25 cellular contexts compared by ENCODE assay signal in genomic region chr3:72244396-72244795, GRCh38.
"Had no signal": no experiment of that assay in that cellular context is flagged by ENCODE, and none has a peak within 500 bp of the region (broad histone marks: within the 10 kb centered on the region; RNA-seq: fewer than 3 reads in every experiment).

No MANE protein-coding gene starts in this region.

- H3K36me3 Mint-ChIP-seq: activated CD4-positive, alpha-beta memory T cell treated with anti-CD3 and anti-CD28 coated beads for 36 hours had no signal

- H3K4me1 Mint-ChIP-seq: activated CD4-positive, alpha-beta T cell treated with anti-CD3 and anti-CD28 coated beads, Interleukin-2, amount 10 ng/mL, durations not matched to agents 24 days and 14 days; activated T-helper 17 cell treated with anti-CD3 and anti-CD28 coated beads, Interleukin-2, amount 50 U/mL, for 72 hours had no signal

- H3K9me3 ChIP-seq: breast epithelium, gastrocnemius medialis, right lobe of liver, stomach, suprapubic skin, uterus had no signal

- H3K4me3 ChIP-seq: breast epithelium, gastrocnemius medialis, right lobe of liver, stomach, suprapubic skin, uterus had no signal

- H3K27me3 ChIP-seq: breast epithelium, gastrocnemius medialis, right lobe of liver, stomach, suprapubic skin, uterus had no signal

- H3K27me3 Mint-ChIP-seq: activated CD4-positive, alpha-beta memory T cell treated with anti-CD3 and anti-CD28 coated beads for 36 hours; activated T-helper 17 cell treated with anti-CD3 and anti-CD28 coated beads, Interleukin-2, amount 50 U/mL, for 72 hours had no signal

- H3K9me3 Mint-ChIP-seq: activated CD4-positive, alpha-beta memory T cell treated with anti-CD3 and anti-CD28 coated beads for 36 hours; activated T-cell treated with anti-CD3 and anti-CD28 coated beads, Interleukin-2, amount 50 U/mL, for 4 hours; activated T-helper 17 cell treated with anti-CD3 and anti-CD28 coated beads, Interleukin-2, amount 50 U/mL, for 72 hours; dendritic cell treated with granulocyte-macrophage colony-stimulating factor and Interleukin-4, amounts not matched to agents 40 ng/mL and 50 ng/mL, for 4 days; nephron had no signal

- H3K27ac ChIP-seq: breast epithelium, epithelial cell of prostate, right lobe of liver, suprapubic skin had no signal

- H3K27ac Mint-ChIP-seq: activated CD4-positive, alpha-beta memory T cell treated with anti-CD3 and anti-CD28 coated beads for 36 hours; activated CD4-positive, alpha-beta T cell treated with anti-CD3 and anti-CD28 coated beads, Interleukin-2, amount 10 ng/mL, durations not matched to agents 24 days and 14 days; activated T-helper 17 cell treated with anti-CD3 and anti-CD28 coated beads, Interleukin-2, amount 50 U/mL, for 72 hours; dendritic cell treated with granulocyte-macrophage colony-stimulating factor and Interleukin-4, amounts not matched to agents 40 ng/mL and 50 ng/mL, for 4 days had no signal

- H3K4me3 Mint-ChIP-seq: activated CD4-positive, alpha-beta memory T cell treated with anti-CD3 and anti-CD28 coated beads for 36 hours; activated CD4-positive, alpha-beta T cell treated with anti-CD3 and anti-CD28 coated beads, Interleukin-2, amount 10 ng/mL, durations not matched to agents 24 days and 14 days; activated T-cell treated with anti-CD3 and anti-CD28 coated beads, Interleukin-2, amount 50 U/mL, for 4 hours; activated T-helper 17 cell treated with anti-CD3 and anti-CD28 coated beads, Interleukin-2, amount 50 U/mL, for 72 hours; dendritic cell treated with granulocyte-macrophage colony-stimulating factor and Interleukin-4, amounts not matched to agents 40 ng/mL and 50 ng/mL, for 4 days; nephron had no signal

- H3K36me3 ChIP-seq: breast epithelium, gastrocnemius medialis, right lobe of liver, stomach, suprapubic skin, uterus had no signal

- H3K4me1 ChIP-seq: right lobe of liver, uterus had no signal

- ATAC-seq: activated T-cell treated with anti-CD3 and anti-CD28 coated beads, Interleukin-2, amount 50 U/mL, for 4 hours; activated T-helper 17 cell treated with anti-CD3 and anti-CD28 coated beads, Interleukin-2, amount 50 U/mL, for 72 hours had no signal

- DNase-seq: activated CD4-positive, alpha-beta memory T cell treated with anti-CD3 and anti-CD28 coated beads for 36 hours; activated CD4-positive, alpha-beta T cell treated with anti-CD3 and anti-CD28 coated beads, Interleukin-2, amount 10 ng/mL, durations not matched to agents 24 days and 14 days; activated CD4-positive, CD25-positive, alpha-beta regulatory T cell treated with anti-CD3 and anti-CD28 coated beads, Interleukin-2, amount 50 U/mL, for 72 hours; activated gamma-delta T cell treated with Interleukin-2 at 50 U/mL for 16 hours; activated naive CD4-positive, alpha-beta T cell treated with anti-CD3 and anti-CD28 coated beads, Interleukin-2, amount 50 U/mL, for 16 hours; activated T-cell treated with anti-CD3 and anti-CD28 coated beads, Interleukin-2, amount 50 U/mL, for 4 hours; amniotic stem cell; central memory CD4-positive, alpha-beta T cell; effector CD4-positive, alpha-beta T cell; islet precursor cell; left ventricle myocardium superior; right lobe of liver; stimulated activated CD4-positive, alpha-beta T cell treated with anti-CD3 and anti-CD28 coated beads, Interleukin-12 subunit alpha, Interleukin-12 subunit beta, amount 100 ng/mL, for 4 hours; stimulated activated CD4-positive, alpha-beta T cell treated with anti-CD3 and anti-CD28 coated beads, Interleukin-4, amount 100 ng/mL, for 1 hour; T-helper 2 cell; trophoblast cell had no signal
